ENCODE assay signal across 2 cellular contexts in the genomic region with DNA sequence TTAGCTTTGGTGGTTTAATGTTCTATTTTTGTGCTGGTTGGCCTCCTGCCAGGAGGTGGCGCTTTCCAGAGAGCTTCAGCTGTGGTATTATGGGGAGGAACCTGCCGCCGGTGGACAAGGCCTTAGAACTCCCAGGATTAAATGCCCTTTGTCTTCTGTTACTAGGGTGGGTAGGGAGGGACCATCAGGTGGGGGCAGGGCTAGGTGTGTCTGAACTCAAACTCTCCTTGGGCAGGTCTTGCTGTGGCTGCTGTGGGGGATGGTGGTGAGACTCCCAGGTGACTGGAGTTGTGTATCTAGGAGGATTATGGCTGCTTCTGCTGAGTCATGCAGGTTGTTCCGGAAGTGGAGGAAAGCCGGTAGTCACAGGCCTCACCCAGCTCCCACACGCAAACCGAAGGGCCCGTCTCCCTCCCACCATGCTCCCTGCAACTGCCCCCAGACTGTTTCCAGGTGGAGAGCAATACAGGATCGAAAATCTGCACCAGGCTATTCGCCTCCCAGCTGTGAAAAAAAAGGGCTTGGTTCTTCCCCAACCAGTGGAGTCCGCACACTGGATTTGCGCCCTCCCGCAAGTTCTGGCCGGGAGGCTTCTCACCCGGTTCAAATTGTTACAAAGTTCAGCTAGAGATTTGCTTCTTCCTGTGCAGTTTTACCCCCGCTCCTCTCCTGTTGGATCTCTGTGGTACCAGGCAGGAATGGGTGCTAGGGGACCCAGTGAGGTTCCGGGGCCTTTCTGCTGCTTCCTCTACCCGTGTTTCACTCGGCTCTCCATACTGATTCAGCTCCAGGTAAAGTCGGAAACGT.
TF ChIP-seq lines count a peak whose summit lies in the region.

No MANE protein-coding gene starts in this region.

TF ChIP-seq in SK-N-SH, 30 proteins besides CTCF, POLR2A, EP300 and RAD21:
- TF ChIP-seq, protein P1, sequence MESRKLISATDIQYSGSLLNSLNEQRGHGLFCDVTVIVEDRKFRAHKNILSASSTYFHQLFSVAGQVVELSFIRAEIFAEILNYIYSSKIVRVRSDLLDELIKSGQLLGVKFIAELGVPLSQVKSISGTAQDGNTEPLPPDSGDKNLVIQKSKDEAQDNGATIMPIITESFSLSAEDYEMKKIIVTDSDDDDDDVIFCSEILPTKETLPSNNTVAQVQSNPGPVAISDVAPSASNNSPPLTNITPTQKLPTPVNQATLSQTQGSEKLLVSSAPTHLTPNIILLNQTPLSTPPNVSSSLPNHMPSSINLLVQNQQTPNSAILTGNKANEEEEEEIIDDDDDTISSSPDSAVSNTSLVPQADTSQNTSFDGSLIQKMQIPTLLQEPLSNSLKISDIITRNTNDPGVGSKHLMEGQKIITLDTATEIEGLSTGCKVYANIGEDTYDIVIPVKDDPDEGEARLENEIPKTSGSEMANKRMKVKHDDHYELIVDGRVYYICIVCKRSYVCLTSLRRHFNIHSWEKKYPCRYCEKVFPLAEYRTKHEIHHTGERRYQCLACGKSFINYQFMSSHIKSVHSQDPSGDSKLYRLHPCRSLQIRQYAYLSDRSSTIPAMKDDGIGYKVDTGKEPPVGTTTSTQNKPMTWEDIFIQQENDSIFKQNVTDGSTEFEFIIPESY (IDR thresholded peaks at IDR 0.05; ENCODE audit: borderline replicate concordance, low read depth): no peak
- TF ChIP-seq ELF1 (IDR thresholded peaks at IDR 0.05): no peak

TF ChIP-seq in SK-N-SH treated with all-trans-retinoic acid at 6 μM for 48 hours, 23 proteins besides CTCF, POLR2A, EP300 and RAD21:
- TF ChIP-seq, protein P2, sequence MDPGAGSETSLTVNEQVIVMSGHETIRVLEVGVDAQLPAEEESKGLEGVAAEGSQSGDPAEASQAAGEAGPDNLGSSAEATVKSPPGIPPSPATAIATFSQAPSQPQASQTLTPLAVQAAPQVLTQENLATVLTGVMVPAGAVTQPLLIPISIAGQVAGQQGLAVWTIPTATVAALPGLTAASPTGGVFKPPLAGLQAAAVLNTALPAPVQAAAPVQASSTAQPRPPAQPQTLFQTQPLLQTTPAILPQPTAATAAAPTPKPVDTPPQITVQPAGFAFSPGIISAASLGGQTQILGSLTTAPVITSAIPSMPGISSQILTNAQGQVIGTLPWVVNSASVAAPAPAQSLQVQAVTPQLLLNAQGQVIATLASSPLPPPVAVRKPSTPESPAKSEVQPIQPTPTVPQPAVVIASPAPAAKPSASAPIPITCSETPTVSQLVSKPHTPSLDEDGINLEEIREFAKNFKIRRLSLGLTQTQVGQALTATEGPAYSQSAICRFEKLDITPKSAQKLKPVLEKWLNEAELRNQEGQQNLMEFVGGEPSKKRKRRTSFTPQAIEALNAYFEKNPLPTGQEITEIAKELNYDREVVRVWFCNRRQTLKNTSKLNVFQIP (CRISPR knock-in tag; IDR thresholded peaks at IDR 0.05; ENCODE audit: borderline replicate concordance, low read depth): no peak
- TF ChIP-seq SNAI2 (CRISPR knock-in tag; IDR thresholded peaks at IDR 0.05) (no peak), RARB (CRISPR knock-in tag; IDR thresholded peaks at IDR 0.05) (no peak)
TF ChIP-seq in SK-N-SH treated with all-trans-retinoic acid at 6 μM for 48 hours: peak in this region for 0.
